1 cellular context compared by ENCODE assay signal in the genomic region with DNA sequence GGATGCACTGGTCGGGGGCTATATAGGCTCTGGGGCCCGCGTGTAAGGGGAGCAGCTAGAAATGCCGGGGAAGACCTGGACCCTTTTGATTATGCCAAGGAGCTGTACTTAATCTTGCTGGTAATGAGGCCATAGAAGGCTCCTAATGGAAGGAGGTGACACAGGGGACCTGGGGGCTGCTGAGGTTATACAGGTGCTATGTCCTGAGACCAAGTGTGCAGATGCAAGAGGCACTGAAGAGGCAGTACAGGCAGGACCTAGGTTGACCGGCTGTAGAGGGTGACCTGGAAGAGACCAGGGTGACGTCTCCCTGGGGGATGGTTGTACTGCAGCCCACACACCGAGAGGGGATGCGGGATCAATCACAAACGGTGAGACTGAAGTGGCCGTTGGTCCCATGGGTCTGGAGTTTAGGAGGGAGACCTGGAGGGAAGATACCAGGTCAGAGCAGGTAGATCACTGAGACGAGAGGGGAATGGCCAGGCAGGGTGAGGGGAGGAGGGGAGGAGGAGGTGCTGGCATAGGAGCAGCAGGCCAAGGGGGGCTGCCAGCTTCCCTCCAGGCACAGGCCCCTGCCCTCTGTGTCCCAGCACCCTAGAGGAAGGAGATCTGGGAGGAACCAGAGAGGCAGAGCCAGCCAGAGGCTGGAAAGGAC.
TF ChIP-seq lines count a peak whose summit lies in the region.

No MANE protein-coding gene starts in this region.

TF ChIP-seq in H1, 55 proteins besides CTCF, POLR2A, EP300 and RAD21:
- TF ChIP-seq SRF (IDR thresholded peaks at IDR 0.05; ENCODE audit: low read depth, low read length) (no peak), SIN3A (conservative IDR thresholded peaks at IDR 0.05 in 1 of 2, IDR thresholded peaks at IDR 0.05 in 1 of 2; ENCODE audit: low read depth in 1 of 2, low read length in 2 of 2) (no peak), E2F6 (IDR thresholded peaks at IDR 0.05) (no peak), EGR1 (IDR thresholded peaks at IDR 0.05; ENCODE audit: borderline replicate concordance, low read depth, low read length) (no peak), TBP (IDR thresholded peaks at IDR 0.05; ENCODE audit: low read depth, low read length) (no peak), HDAC6 (IDR thresholded peaks at IDR 0.05; ENCODE audit: low read depth, low read length) (no peak), CREB1 (IDR thresholded peaks at IDR 0.05) (no peak), RFX5 (IDR thresholded peaks at IDR 0.05; ENCODE audit: borderline replicate concordance, low read depth, low read length) (no peak), SP1 (IDR thresholded peaks at IDR 0.05; ENCODE audit: low read depth, low read length) (no peak), PHF8 (conservative IDR thresholded peaks at IDR 0.05; ENCODE audit: low read depth, low read length) (no peak)
TF ChIP-seq in H1: peak in this region for 0.
